19 cellular contexts compared by ENCODE assay signal in the genomic region with DNA sequence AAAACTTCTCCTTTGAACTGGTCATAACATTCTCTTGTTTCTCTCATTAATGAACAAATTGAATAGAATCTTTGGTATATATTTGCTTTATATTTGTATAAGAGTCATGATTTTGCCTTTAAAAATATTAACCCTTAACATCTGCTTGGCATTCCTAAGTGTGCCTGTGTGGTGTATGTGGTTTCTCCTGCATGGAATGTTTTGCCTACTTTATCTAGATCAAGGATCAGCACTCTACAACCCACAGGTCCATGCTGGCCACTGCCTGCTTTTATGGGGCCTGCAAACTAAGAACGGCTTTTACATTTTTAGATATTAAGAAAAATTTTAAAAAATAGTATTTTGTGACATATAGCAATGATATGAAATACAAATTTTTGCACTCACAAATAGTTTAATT. TPM values are rescaled to one million over a fixed set of nuclear protein-coding genes. Genes with fewer than 3 reads are reported as not detected.
DNase-seq lines count a peak whose midpoint lies in the region; ATAC-seq, FAIRE-seq and TF ChIP-seq lines count a peak whose summit lies in the region.
"Had no signal": no experiment of that assay in that cellular context is flagged by ENCODE, and none has a peak within 500 bp of the region (broad histone marks: within the 10 kb centered on the region; RNA-seq: fewer than 3 reads in every experiment).

No MANE protein-coding gene starts in this region.

- H3K4me2 ChIP-seq in A549, result no peak overlapping the region
- no peak overlapping the region for H3K4me2 ChIP-seq in K562 (ENCODE audit: insufficient read depth, low read length)

- DNase-seq in A549 (ENCODE audit: low read depth in 1 of 2, low spot score in 1 of 2) (no peak), HFF-Myc (ENCODE audit: extremely low read depth, low read depth) (peak; percentile 16), K562 (ENCODE audit: extremely low read depth in 1 of 4, low spot score in 3 of 4) (no peak)
- no peak for DNase-seq in activated CD4-positive, alpha-beta T cell treated with anti-CD3 and anti-CD28 coated beads, Interleukin-2, amount 50 U/mL, for 48 hours
- DNase-seq: AML-193; CD4-positive, alpha-beta memory T cell; DMS79; EL had no signal

- H3K4me1 ChIP-seq in A549 (no peaks in the 10 kb centered on the region), K562 (replicated peaks in 1 of 2; ENCODE audit: control insufficient read depth in 2 of 2, insufficient read depth in 2 of 2, low read length in 2 of 2) (no peaks in the 10 kb centered on the region; a peak in 1 of 5 replicates)

- POLR2A ChIA-PET in A549 (lab: Yijun Ruan, JAX) (no interaction called here), K562 (lab: Yijun Ruan, JAX) (interaction anchor here (0.7 to 1.3 kb wide), 2 partner anchors 14 to 16 kb away, joined by 3 to 4 read pairs; no protein-coding TSS in a partner anchor)

- peak; percentile 13 for FAIRE-seq in A549 (lab: Jason Lieb, UNC)
- FAIRE-seq in K562 (lab: Jason Lieb, UNC), result no peak
- FAIRE-seq: G401.6, GM12892, HepG2, HTR-8/SVneo had no signal

- H3K4me3 ChIP-seq in A549, result no peak overlapping the region
- H3K4me3 ChIP-seq in HFF-Myc (replicated peaks; ENCODE audit: low read depth, low read length), result no peak overlapping the region
- H3K4me3 ChIP-seq in K562, result no peak overlapping the region

- no peaks in the 10 kb centered on the region; a peak in 1 of 5 replicates for H3K27me3 ChIP-seq in K562 (ENCODE audit: control insufficient read depth in 2 of 2, insufficient read depth in 2 of 2, low read length in 2 of 2)

- TF ChIP-seq EP300 in A549 (IDR thresholded peaks at IDR 0.05) (no peak), K562 (IDR thresholded peaks at IDR 0.05; ENCODE audit: low read length) (no peak)

- CTCF ChIA-PET in A549 (lab: Yijun Ruan, JAX), result interaction anchor here (1.6 to 2.1 kb wide), 2 partner anchors 12 to 25 kb away, joined by 7 to 11 read pairs; no protein-coding TSS in a partner anchor
- CTCF ChIA-PET in K562 (lab: Yijun Ruan, JAX; ENCODE audit: low intra/inter-chr PET ratio), result interaction anchor here (0.6 to 0.7 kb wide), 2 partner anchors 33 to 297 kb away, joined by 3 read pairs; no protein-coding TSS in a partner anchor

- no peaks in the 10 kb centered on the region for H3K9me3 ChIP-seq in A549
- no peaks in the 10 kb centered on the region for H3K9me3 ChIP-seq in K562 (replicated peaks; ENCODE audit: control insufficient read depth, insufficient read depth, low read depth, low read length)

- no peaks in the 10 kb centered on the region for H3K36me3 ChIP-seq in K562 (ENCODE audit: control insufficient read depth, insufficient read depth, low read length)

- H3K27ac ChIP-seq in A549 (no peak overlapping the region), K562 (ENCODE audit: extremely low read depth, low read depth, low read length) (no peak overlapping the region)
- H3K27ac ChIP-seq: 22Rv1, C4-2B had no signal

- H3K9ac ChIP-seq in K562 (ENCODE audit: insufficient read depth in 1 of 2, low read depth in 2 of 2, low read length in 2 of 2), result no peak overlapping the region

- in situ Hi-C loops in K562 (cut with MboI), result loop anchor here (25.0 kb wide), 2 partner anchors 397 to 922 kb away; a partner anchor contains a TSS

- no peak for TF ChIP-seq RAD21 in A549 (conservative IDR thresholded peaks at IDR 0.05 in 1 of 2, IDR thresholded peaks at IDR 0.05 in 1 of 2)
- no peak for TF ChIP-seq RAD21 in K562 (CRISPR knock-in tag; conservative IDR thresholded peaks at IDR 0.05 in 1 of 2, IDR thresholded peaks at IDR 0.05 in 1 of 2)

- no peaks in the 10 kb centered on the region for H3K79me2 ChIP-seq in K562 (ENCODE audit: control insufficient read depth, insufficient read depth, low read length)

- TF ChIP-seq CTCF in A549 (IDR thresholded peaks at IDR 0.05), result no peak
- no peak for TF ChIP-seq CTCF in HFF-Myc (IDR thresholded peaks at IDR 0.05; ENCODE audit: low read depth, low read length, missing control alignments)
- TF ChIP-seq CTCF in K562 (IDR thresholded peaks at IDR 0.05 in 2 of 3, conservative IDR thresholded peaks at IDR 0.05 in 1 of 3; ENCODE audit: insufficient read depth in 2 of 3, low read depth in 1 of 3, low read length in 3 of 3), result no peak

- TF ChIP-seq POLR2A in A549 (IDR thresholded peaks at IDR 0.05; ENCODE audit: low read length), result no peak
- no peak for TF ChIP-seq POLR2A in K562 (conservative IDR thresholded peaks at IDR 0.05)

- no peak overlapping the region for H2AFZ ChIP-seq in K562 (ENCODE audit: low read depth, low read length)

- H4K20me1 ChIP-seq in K562 (replicated peaks; ENCODE audit: control insufficient read depth, insufficient read depth, low read length), result no peaks in the 10 kb centered on the region

- intact Hi-C loops in K562 (cut with micrococcal nuclease), result no loop called here

- 92% methylated on average over 1 of the region's 1 CpG for WGBS in A549 (ENCODE audit: missing lambda C conversion rate)
- WGBS in K562 (ENCODE audit: insufficient coverage, low coverage, missing lambda C conversion rate), result 36% methylated on average over 1 of the region's 1 CpG

- no peaks in the 10 kb centered on the region for H3K9me1 ChIP-seq in K562 (ENCODE audit: control insufficient read depth, insufficient read depth, low read length)

- ATAC-seq in A549 (no peak), SK-N-SH treated with all-trans-retinoic acid at 6 μM for 48 hours (peak; percentile 52; the same call in 2 of the 3 replicates), K562 (no peak), GM19023 (IDR thresholded peaks at IDR 0.05; ENCODE audit: unreplicated experiment) (no peak), GM18858 (IDR thresholded peaks at IDR 0.05; ENCODE audit: unreplicated experiment) (no peak), HG03460 (IDR thresholded peaks at IDR 0.05; ENCODE audit: unreplicated experiment) (no peak)
- ATAC-seq: HCT116, HepG2 had no signal

- no TSS peak for BruUV-seq in K562 (replicated peaks; lab: Mats Ljungman, UMichigan)

TF ChIP-seq in A549, 52 proteins besides CTCF, POLR2A, EP300 and RAD21 (continues in another document):
- TF ChIP-seq CBX2 (IDR thresholded peaks at IDR 0.05; ENCODE audit: borderline replicate concordance, low read depth) (no peak), HOXB13 (CRISPR knock-in tag; IDR thresholded peaks at IDR 0.05; ENCODE audit: low read depth) (no peak), CHD4 (IDR thresholded peaks at IDR 0.05; ENCODE audit: borderline replicate concordance) (no peak), HOXA7 (CRISPR knock-in tag; IDR thresholded peaks at IDR 0.05) (no peak)

TF ChIP-seq in SK-N-SH treated with all-trans-retinoic acid at 6 μM for 48 hours, 23 proteins besides CTCF, POLR2A, EP300 and RAD21 (continues in another document):
- TF ChIP-seq, protein P1, sequence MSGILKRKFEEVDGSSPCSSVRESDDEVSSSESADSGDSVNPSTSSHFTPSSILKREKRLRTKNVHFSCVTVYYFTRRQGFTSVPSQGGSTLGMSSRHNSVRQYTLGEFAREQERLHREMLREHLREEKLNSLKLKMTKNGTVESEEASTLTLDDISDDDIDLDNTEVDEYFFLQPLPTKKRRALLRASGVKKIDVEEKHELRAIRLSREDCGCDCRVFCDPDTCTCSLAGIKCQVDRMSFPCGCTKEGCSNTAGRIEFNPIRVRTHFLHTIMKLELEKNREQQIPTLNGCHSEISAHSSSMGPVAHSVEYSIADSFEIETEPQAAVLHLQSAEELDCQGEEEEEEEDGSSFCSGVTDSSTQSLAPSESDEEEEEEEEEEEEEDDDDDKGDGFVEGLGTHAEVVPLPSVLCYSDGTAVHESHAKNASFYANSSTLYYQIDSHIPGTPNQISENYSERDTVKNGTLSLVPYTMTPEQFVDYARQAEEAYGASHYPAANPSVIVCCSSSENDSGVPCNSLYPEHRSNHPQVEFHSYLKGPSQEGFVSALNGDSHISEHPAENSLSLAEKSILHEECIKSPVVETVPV (CRISPR knock-in tag; IDR thresholded peaks at IDR 0.05), result no peak

TF ChIP-seq in K562, 482 proteins besides CTCF, POLR2A, EP300 and RAD21:
- TF ChIP-seq ZNF766 (CRISPR knock-in tag; conservative IDR thresholded peaks at IDR 0.05), result 0 out of 2 replicates have a peak, but pooled peaks have one; percentile 42
- TF ChIP-seq BRF1 (IDR thresholded peaks at IDR 0.05; ENCODE audit: borderline replicate concordance, extremely low read depth, insufficient read length), result no peak
TF ChIP-seq in K562: peak in this region for 1.

RNA-seq across cellular contexts. Expression of a gene that starts 4.3 kb away (rescaled TPM):
- 0.13 and 0.26 TPM in 2 replicates for polyA plus RNA-seq in A549 (2011; rRNA removed)
- polyA plus RNA-seq in A549 (2012; cell fraction: cytosol; rRNA removed), result 0.14 and 0.15 TPM in 2 replicates
- 0.24 and 0.31 TPM in 2 replicates for polyA plus RNA-seq in A549 (2012; cell fraction: nucleus; rRNA removed)
- polyA plus RNA-seq in A549 (2017; fragmentation: RNase III; extraction: RNeasy Plus Mini Kit Qiagen cat#74134 plus additional on column Dnase treatment), result 0.19 to 0.45 TPM (median 0.38 TPM) in 3 replicates
- 1.0 and 1.6 TPM in 2 replicates for polyA minus RNA-seq in A549 (2011; rRNA and poly(A)+ RNA removed)
- total RNA-seq in K562 (2011; cell fraction: chromatin; rRNA removed; ENCODE audit: low replicate concordance), result not detected in 2 replicates
- not detected in 2 replicates for total RNA-seq in K562 (2011; cell fraction: nucleolus; rRNA removed)
- 0.29 TPM in 1 of 2 replicates, not detected in the other for total RNA-seq in K562 (2011; cell fraction: nucleoplasm; rRNA removed)
- total RNA-seq in K562 (2014; rRNA removed), result not detected in 2 replicates
- 0.07 and 0.10 TPM in 2 replicates for total RNA-seq in K562 (2014; rRNA removed; fragmentation: Illumina TruSeq; extraction: Trizol)
- not detected in 2 replicates for total RNA-seq in K562 (2015; rRNA removed; fragmentation: Illumina TruSeq; extraction: Trizol)
- not detected in 2 replicates for total RNA-seq in K562 (2021)
- polyA plus RNA-seq in K562 (2011; rRNA removed), result not detected in 2 replicates
- 0.03 TPM in 1 of 2 replicates, not detected in the other for polyA plus RNA-seq in K562 (2011; cell fraction: cytosol; rRNA removed)
- not detected in 2 replicates for polyA plus RNA-seq in K562 (2011; cell fraction: nucleus; rRNA removed)
- polyA plus RNA-seq in K562 (2012), result 0.09 and 0.18 TPM in 2 replicates
- 0.06 TPM in 1 of 2 replicates, not detected in the other for polyA plus RNA-seq in K562 (2014; fragmentation: Illumina TruSeq; extraction: Trizol)
- under 1 TPM; 0.06 to 0.13 TPM for polyA plus RNA-seq in K562 (2014; fragmentation: Nextera tagmentation; extraction: Ambion mirVana)
- polyA plus RNA-seq in K562 (2014; rRNA removed), result 0.12 TPM in 1 of 2 replicates, not detected in the other
- polyA minus RNA-seq in K562 (2011; rRNA and poly(A)+ RNA removed), result 0.21 TPM in 1 of 2 replicates, not detected in the other
- polyA minus RNA-seq in K562 (2011; cell fraction: cytosol; rRNA and poly(A)+ RNA removed), result not detected in 2 replicates
- polyA minus RNA-seq in K562 (2011; cell fraction: nucleus; rRNA and poly(A)+ RNA removed), result not detected in 2 replicates
- total RNA-seq: CD4-positive, alpha-beta memory T cell; HepG2 had no signal
- polyA plus RNA-seq: CD4-positive, alpha-beta memory T cell had no signal
